17 cellular contexts compared by ENCODE assay signal in the genomic region with DNA sequence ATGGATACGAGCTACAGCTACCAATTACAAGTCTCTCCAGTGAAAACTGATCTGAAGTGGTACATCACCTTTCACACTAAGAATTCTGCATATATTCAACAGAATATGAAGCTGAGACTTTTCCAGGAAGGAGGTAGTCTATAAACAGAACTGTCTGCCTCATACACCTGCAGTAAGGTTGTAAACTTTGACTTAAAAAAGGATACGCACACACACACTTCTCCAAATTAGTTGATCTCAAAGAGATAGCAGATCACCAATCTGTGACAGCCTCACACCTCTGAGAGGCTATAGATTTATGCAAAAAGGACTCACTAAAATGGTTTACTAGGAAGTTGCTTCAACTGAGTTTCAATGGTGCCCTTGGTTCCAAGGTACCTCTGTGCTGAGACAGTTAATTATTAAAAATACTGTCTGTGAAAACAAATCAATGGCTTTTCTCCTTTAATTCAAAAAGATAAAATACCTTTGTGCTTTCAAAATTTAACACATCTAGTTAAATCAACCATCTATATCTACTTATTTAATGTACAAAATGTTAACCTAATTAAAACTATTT.
"Had no signal": no experiment of that assay in that cellular context is flagged by ENCODE, and none has a peak within 500 bp of the region (broad histone marks: within the 10 kb centered on the region; RNA-seq: fewer than 3 reads in every experiment).

No MANE protein-coding gene starts in this region.

- H3K9me3 ChIP-seq: ascending aorta, breast epithelium, gastrocnemius medialis, left ventricle myocardium inferior, neutrophil, pancreas had no signal

- DNase-seq: activated CD4-positive, alpha-beta T cell treated with anti-CD3 and anti-CD28 coated beads, Interleukin-2, amount 10 ng/mL, durations not matched to agents 24 days and 14 days; activated T-cell treated with anti-CD3 and anti-CD28 coated beads for 4 hours; cortex of kidney; gastrocnemius medialis; left ventricle myocardium inferior; mesenchymal stem cell; naive thymus-derived CD8-positive, alpha-beta T cell; pancreas; stimulated activated CD4-positive, alpha-beta T cell treated with anti-CD3 and anti-CD28 coated beads, Interleukin-4, amount 100 ng/mL, for 24 hours; T-helper 1 cell; T-helper 9 cell had no signal

- H3K36me3 ChIP-seq: breast epithelium had no signal

- H3K27me3 ChIP-seq: ascending aorta, breast epithelium, gastrocnemius medialis, neutrophil, pancreas had no signal

- H3K4me3 ChIP-seq: ascending aorta, breast epithelium, gastrocnemius medialis, left ventricle myocardium inferior, pancreas had no signal

- H3K9me3 Mint-ChIP-seq: activated CD4-positive, alpha-beta T cell treated with anti-CD3 and anti-CD28 coated beads, Interleukin-2, amount 10 ng/mL, durations not matched to agents 24 days and 14 days; activated T-helper 1 cell treated with anti-CD3 and anti-CD28 coated beads, Interleukin-12 subunit alpha, Interleukin-12 subunit beta, Interleukin-2, Interleukin-4 antibody, amounts not matched to agents 30 ng/mL and 10 ng/mL and 1 ng/mL, durations not matched to agents 14 hours and 24 hours and 36 hours; naive thymus-derived CD8-positive, alpha-beta T cell; stimulated activated effector memory CD8-positive, alpha-beta T cell treated with anti-CD3 and anti-CD28 coated beads, Interleukin-12 subunit alpha, Interleukin-12 subunit beta, amount 100 ng/mL, for 72 hours had no signal

- H3K4me1 ChIP-seq: ascending aorta, breast epithelium had no signal

- H3K4me3 Mint-ChIP-seq: activated CD4-positive, alpha-beta T cell treated with anti-CD3 and anti-CD28 coated beads, Interleukin-2, amount 10 ng/mL, durations not matched to agents 24 days and 14 days; activated T-helper 1 cell treated with anti-CD3 and anti-CD28 coated beads, Interleukin-12 subunit alpha, Interleukin-12 subunit beta, Interleukin-2, Interleukin-4 antibody, amounts not matched to agents 30 ng/mL and 10 ng/mL and 1 ng/mL, durations not matched to agents 14 hours and 24 hours and 36 hours; stimulated activated effector memory CD8-positive, alpha-beta T cell treated with anti-CD3 and anti-CD28 coated beads, Interleukin-12 subunit alpha, Interleukin-12 subunit beta, amount 100 ng/mL, for 72 hours had no signal

- H3K27me3 Mint-ChIP-seq: activated CD4-positive, alpha-beta T cell treated with anti-CD3 and anti-CD28 coated beads, Interleukin-2, amount 10 ng/mL, durations not matched to agents 24 days and 14 days; naive thymus-derived CD8-positive, alpha-beta T cell had no signal

- H3K27ac ChIP-seq: ascending aorta, breast epithelium, gastrocnemius medialis, left ventricle myocardium inferior, neutrophil had no signal

- ATAC-seq: gastrocnemius medialis; naive thymus-derived CD8-positive, alpha-beta T cell; pancreas; sciatic nerve; stimulated activated effector memory CD8-positive, alpha-beta T cell treated with anti-CD3 and anti-CD28 coated beads, Interleukin-12 subunit alpha, Interleukin-12 subunit beta, amount 100 ng/mL, for 72 hours had no signal

- H3K27ac Mint-ChIP-seq: activated CD4-positive, alpha-beta T cell treated with anti-CD3 and anti-CD28 coated beads, Interleukin-2, amount 10 ng/mL, durations not matched to agents 24 days and 14 days; activated T-helper 1 cell treated with anti-CD3 and anti-CD28 coated beads, Interleukin-12 subunit alpha, Interleukin-12 subunit beta, Interleukin-2, Interleukin-4 antibody, amounts not matched to agents 30 ng/mL and 10 ng/mL and 1 ng/mL, durations not matched to agents 14 hours and 24 hours and 36 hours; stimulated activated effector memory CD8-positive, alpha-beta T cell treated with anti-CD3 and anti-CD28 coated beads, Interleukin-12 subunit alpha, Interleukin-12 subunit beta, amount 100 ng/mL, for 72 hours had no signal
